ENCODE assay signal across 8 cellular contexts in genomic region chr19:16542045-16542893, GRCh38. TPM values are rescaled to one million over a fixed set of nuclear protein-coding genes. Genes with fewer than 3 reads are reported as not detected.
DNase-seq lines count a peak whose midpoint lies in the region; ATAC-seq and TF ChIP-seq lines count a peak whose summit lies in the region.

Gene CHERP (minus strand): TSS chr19:16542437. CDS start chr19:16542378, 59 bp downstream.

- intact Hi-C loops in left ventricle myocardium superior (cut with micrococcal nuclease) (no loop called here), prostate gland (cut with DNase I) (no loop called here)

- peaks cover 37% of the 10 kb centered on the region for H3K4me1 Mint-ChIP-seq in T-helper 17 cell

- TF ChIP-seq CTCF in prostate gland (IDR thresholded peaks at IDR 0.05), result peak in 2 of 4 experiments; percentile 12 to 23

- H3K27me3 ChIP-seq in prostate gland (replicated peaks; ENCODE audit: insufficient read depth), result no peaks in the 10 kb centered on the region

- H3K36me3 Mint-ChIP-seq in T-helper 17 cell (ENCODE audit: low read depth), result peaks cover 3% of the 10 kb centered on the region

- DNase-seq in NCI-H187 (lab: John Stamatoyannopoulos, UW) (peak; percentile 39 to 40), T-helper 17 cell (peak; percentile 89 to 92 (median 92)), amygdala (lab: John Stamatoyannopoulos, UW) (peak; percentile 50 to 95 (median 85)), left ventricle myocardium superior (peak; percentile 97), prostate gland (ENCODE audit: low spot score) (peak; percentile 92)

- H3K27ac Mint-ChIP-seq in T-helper 17 cell, result peak within 1 kb of the TSS; percentile 93

- H3K4me1 ChIP-seq in prostate gland (replicated peaks) (peaks cover 22% of the 10 kb centered on the region), urinary bladder (ENCODE audit: insufficient read depth) (no peaks in the 10 kb centered on the region)

- 0% methylated on average over 95 of the region's 106 CpGs for WGBS in prostate gland
- WGBS in urinary bladder, result under 1% methylated on average over 106 of the region's 106 CpGs

- no peaks in the 10 kb centered on the region for H3K9me3 ChIP-seq in T-helper 17 cell (ENCODE audit: control insufficient read depth, low read length, poor library complexity, severe bottlenecking)
- H3K9me3 ChIP-seq in prostate gland, result no peaks in the 10 kb centered on the region

- H3K4me3 Mint-ChIP-seq in T-helper 17 cell, result peak within 1 kb of the TSS; percentile 97

- no peaks in the 10 kb centered on the region for H3K27me3 Mint-ChIP-seq in T-helper 17 cell

- peak; percentile 86 for TF ChIP-seq POLR2A in prostate gland (IDR thresholded peaks at IDR 0.05)

- peak; percentile 81 for ATAC-seq in GM18498 (IDR thresholded peaks at IDR 0.05; ENCODE audit: unreplicated experiment)
- peak; percentile 53 for ATAC-seq in HG02938 (IDR thresholded peaks at IDR 0.05; ENCODE audit: unreplicated experiment)
- ATAC-seq in T-helper 17 cell, result peak; percentile 89
- ATAC-seq in left ventricle myocardium superior, result peak; percentile 97

- H3K27ac ChIP-seq in prostate gland, result peak within 1 kb of the TSS; percentile 79 to 87
- H3K27ac ChIP-seq in urinary bladder (ENCODE audit: low read depth), result peak within 1 kb of the TSS; percentile 79

- H3K4me3 ChIP-seq in prostate gland (peak within 1 kb of the TSS; percentile 83 to 93), urinary bladder (ENCODE audit: low read depth, low read length) (peak within 1 kb of the TSS; percentile 91)

- H3K36me3 ChIP-seq in prostate gland (no peaks in the 10 kb centered on the region), urinary bladder (ENCODE audit: insufficient read depth) (no peaks in the 10 kb centered on the region)

RNA-seq across cellular contexts. Expression of gene CHERP, which starts in this region (rescaled TPM):
- total RNA-seq in T-helper 17 cell, result 10 to 100 TPM; 50.1 to 63.7 TPM
- total RNA-seq in left ventricle myocardium superior, result 19.1 TPM
- 10 to 100 TPM; 20.9 to 32.7 TPM for total RNA-seq in prostate gland
- 12.8 TPM for total RNA-seq in urinary bladder
- 27.2 TPM for polyA plus RNA-seq in urinary bladder

Comparison
In these comparisons a context has a peak if more than half of its experiments do, and no peak if none do; other contexts are left out.
1. Peak in every context shown above with its lines: DNase-seq, ATAC-seq, H3K4me3 ChIP-seq and H3K27ac ChIP-seq.
2. DNase-seq: peak in every context shown above with its lines; median percentile 97 in left ventricle myocardium superior; 92 in T-helper 17 cell; 92 in prostate gland; 85 in amygdala; 40 in NCI-H187.